6 cellular contexts compared by ENCODE assay signal in genomic region chr1:156750191-156750931, GRCh38. TPM values are rescaled to one million over a fixed set of nuclear protein-coding genes. Genes with fewer than 3 reads are reported as not detected.
DNase-seq lines count a peak whose midpoint lies in the region; ATAC-seq lines count a peak whose summit lies in the region.

No MANE protein-coding gene starts in this region.

- DNase-seq in NCI-H82 (lab: John Stamatoyannopoulos, UW): peak; percentile 55
- DNase-seq in NCI-H82 treated with DMSO at 0.1 percent for 48 hours (lab: John Stamatoyannopoulos, UW; ENCODE audit: unreplicated experiment): no peak
- peak; percentile 51 for DNase-seq in activated T-cell treated with anti-CD3 and anti-CD28 coated beads, Interleukin-2, amount 50 U/mL, for 1 hour
- peak; percentile 36 for DNase-seq in left kidney (ENCODE audit: low read depth, low spot score)
- DNase-seq in ureter (ENCODE audit: low spot score): peak; percentile 79

- ATAC-seq in HG03196 (IDR thresholded peaks at IDR 0.05; ENCODE audit: unreplicated experiment): no peak

RNA-seq across cellular contexts. Expression of gene HDGF, which starts 1.1 kb away (rescaled TPM):
- 151 TPM for total RNA-seq in ureter

RNA-seq across cellular contexts. Expression of gene MRPL24, which starts 9.5 kb away (rescaled TPM):
- total RNA-seq in ureter: 91.6 TPM

RNA-seq across cellular contexts. Expression of gene PRCC, which starts 17.0 kb away (rescaled TPM):
- 70.9 TPM for total RNA-seq in ureter

RNA-seq across cellular contexts. Expression of gene ISG20L2, which starts 21.8 kb away (rescaled TPM):
- 42.7 TPM for total RNA-seq in ureter

RNA-seq across cellular contexts. Expression of gene METTL25B, which starts 22.1 kb away (rescaled TPM):
- total RNA-seq in ureter: 49.5 TPM
